17 cellular contexts compared by ENCODE assay signal in genomic region chr19:49880162-49880869, GRCh38. TPM values are rescaled to one million over a fixed set of nuclear protein-coding genes. Genes with fewer than 3 reads are reported as not detected.
A peak's percentile ranks its signal among the peaks of the same experiment; 100 is the strongest.
DNase-seq lines count a peak whose midpoint lies in the region; ATAC-seq, FAIRE-seq and TF ChIP-seq lines count a peak whose summit lies in the region.
"Had no signal": no experiment of that assay in that cellular context is flagged by ENCODE, and none has a peak within 500 bp of the region (broad histone marks: within the 10 kb centered on the region; RNA-seq: fewer than 3 reads in every experiment).

No MANE protein-coding gene starts in this region.

- peaks cover 61% of the 10 kb centered on the region for H3K36me3 Mint-ChIP-seq in activated B cell treated with CpG ODN at 0.5 μM for 24 hours (ENCODE audit: low read depth)
- H3K36me3 Mint-ChIP-seq in dendritic cell treated with granulocyte-macrophage colony-stimulating factor and Interleukin-4, amounts not matched to agents 40 ng/mL and 50 ng/mL, for 4 days (ENCODE audit: low read depth) = no peaks in the 10 kb centered on the region

- POLR2A ChIA-PET in activated B cell treated with CpG ODN at 0.5 μM for 24 hours (lab: Charles Lee) = interaction anchor here (0.7 to 1.1 kb wide), 4 partner anchors 16 to 61 kb away, joined by 3 to 7 read pairs (median 5); partner anchors contain the start of gene IL4I1

- no peak for FAIRE-seq in D721Med (lab: Jason Lieb, UNC)

- H3K4me1 Mint-ChIP-seq in activated B cell treated with CpG ODN at 0.5 μM for 24 hours = peaks cover 23% of the 10 kb centered on the region
- H3K4me1 Mint-ChIP-seq in dendritic cell treated with granulocyte-macrophage colony-stimulating factor and Interleukin-4, amounts not matched to agents 40 ng/mL and 50 ng/mL, for 4 days (ENCODE audit: low read depth) = peaks cover 72% of the 10 kb centered on the region

- TF ChIP-seq CTCF in D721Med (IDR thresholded peaks at IDR 0.05; ENCODE audit: insufficient read depth, missing control alignments) = no peak
- no peak for TF ChIP-seq CTCF in activated B cell treated with CpG ODN at 0.5 μM for 24 hours (IDR thresholded peaks at IDR 0.05)

- peak overlapping the region; percentile 18 for H3K27ac Mint-ChIP-seq in activated B cell treated with CpG ODN at 0.5 μM for 24 hours
- H3K27ac Mint-ChIP-seq in dendritic cell treated with granulocyte-macrophage colony-stimulating factor and Interleukin-4, amounts not matched to agents 40 ng/mL and 50 ng/mL, for 4 days = peak overlapping the region; percentile 68
- H3K27ac Mint-ChIP-seq: B cell had no signal

- intact Hi-C loops in activated B cell treated with CpG ODN at 0.5 μM for 24 hours (cut with micrococcal nuclease) = no loop called here
- intact Hi-C loops in dendritic cell treated with granulocyte-macrophage colony-stimulating factor and Interleukin-4, amounts not matched to agents 40 ng/mL and 50 ng/mL, for 4 days (cut with micrococcal nuclease) = no loop called here
- intact Hi-C loops in sciatic nerve (cut with DNase I) = no loop called here

- ATAC-seq in activated B cell treated with CpG ODN at 0.5 μM for 24 hours (ENCODE audit: low read depth) = no peak
- no peak for ATAC-seq in sciatic nerve

- H3K4me3 Mint-ChIP-seq in activated B cell treated with CpG ODN at 0.5 μM for 24 hours = no peak overlapping the region
- H3K4me3 Mint-ChIP-seq in dendritic cell treated with granulocyte-macrophage colony-stimulating factor and Interleukin-4, amounts not matched to agents 40 ng/mL and 50 ng/mL, for 4 days = no peak overlapping the region
- H3K4me3 Mint-ChIP-seq: B cell had no signal

- H3K27me3 Mint-ChIP-seq in activated B cell treated with CpG ODN at 0.5 μM for 24 hours = no peaks in the 10 kb centered on the region
- H3K27me3 Mint-ChIP-seq in dendritic cell treated with granulocyte-macrophage colony-stimulating factor and Interleukin-4, amounts not matched to agents 40 ng/mL and 50 ng/mL, for 4 days = no peaks in the 10 kb centered on the region
- H3K27me3 Mint-ChIP-seq: B cell; CD4-positive, alpha-beta memory T cell had no signal

- DNase-seq in D721Med (ENCODE audit: insufficient read length, low spot score) (peak; percentile 13), activated B cell treated with CpG ODN at 0.5 μM for 24 hours (no peak), sciatic nerve (ENCODE audit: low spot score) (peak; percentile 56), glomerular visceral epithelial cell (ENCODE audit: extremely low spot score) (no peak), DMS 273 (lab: John Stamatoyannopoulos, UW; ENCODE audit: unreplicated experiment) (no peak), HK-2 (ENCODE audit: unreplicated experiment) (no peak)
- DNase-seq: Calu3; CD4-positive, alpha-beta memory T cell; DMS79; HCEC 1CT; NCI-H187 treated with DMSO at 0.1 percent for 48 hours; NCI-H446; NK-92 treated with Interleukin-12 subunit alpha and Interleukin-12 subunit beta, amount 100 ng/mL, for 24 hours; RPMI8226; SIG-M5 had no signal

- no peaks in the 10 kb centered on the region for H3K9me3 Mint-ChIP-seq in activated B cell treated with CpG ODN at 0.5 μM for 24 hours
- H3K9me3 Mint-ChIP-seq in dendritic cell treated with granulocyte-macrophage colony-stimulating factor and Interleukin-4, amounts not matched to agents 40 ng/mL and 50 ng/mL, for 4 days = no peaks in the 10 kb centered on the region
- H3K9me3 Mint-ChIP-seq: CD4-positive, alpha-beta memory T cell had no signal

- CTCF ChIA-PET in activated B cell treated with CpG ODN at 0.5 μM for 24 hours (lab: Charles Lee) = no interaction called here

RNA-seq across cellular contexts. Expression of gene TBC1D17, which starts 2.8 kb away (rescaled TPM):
- 51.1 and 57.0 TPM in 2 replicates for total RNA-seq in activated B cell treated with CpG ODN at 0.5 μM for 24 hours
- 64.8 TPM for total RNA-seq in sciatic nerve

RNA-seq across cellular contexts. Expression of gene AKT1S1, which starts 3.2 kb away (rescaled TPM):
- 21.3 and 28.7 TPM in 2 replicates for total RNA-seq in activated B cell treated with CpG ODN at 0.5 μM for 24 hours
- total RNA-seq in sciatic nerve = 36.6 TPM

RNA-seq across cellular contexts. Expression of gene PNKP, which starts 12.9 kb away (rescaled TPM):
- total RNA-seq in activated B cell treated with CpG ODN at 0.5 μM for 24 hours = 174 and 205 TPM in 2 replicates
- 66.6 TPM for total RNA-seq in sciatic nerve

RNA-seq across cellular contexts. Expression of gene IL4I1, which starts 16.4 kb away (rescaled TPM):
- 24.0 and 25.5 TPM in 2 replicates for total RNA-seq in activated B cell treated with CpG ODN at 0.5 μM for 24 hours
- total RNA-seq in sciatic nerve = 4.6 TPM

RNA-seq across cellular contexts. Expression of gene PTOV1, which starts 29.4 kb away (rescaled TPM):
- 103 and 107 TPM in 2 replicates for total RNA-seq in activated B cell treated with CpG ODN at 0.5 μM for 24 hours
- 143 TPM for total RNA-seq in sciatic nerve

Comparison
In these comparisons a context has a peak if more than half of its experiments do, and no peak if none do; other contexts are left out.
1. DNase-seq: peak in D721Med (single experiment) and sciatic nerve (single experiment); none in activated B cell treated with CpG ODN at 0.5 μM for 24 hours (single experiment), glomerular visceral epithelial cell (single experiment), DMS 273 (single experiment) and HK-2 (single experiment).